ENCODE assay signal across 11 cellular contexts in the genomic region with DNA sequence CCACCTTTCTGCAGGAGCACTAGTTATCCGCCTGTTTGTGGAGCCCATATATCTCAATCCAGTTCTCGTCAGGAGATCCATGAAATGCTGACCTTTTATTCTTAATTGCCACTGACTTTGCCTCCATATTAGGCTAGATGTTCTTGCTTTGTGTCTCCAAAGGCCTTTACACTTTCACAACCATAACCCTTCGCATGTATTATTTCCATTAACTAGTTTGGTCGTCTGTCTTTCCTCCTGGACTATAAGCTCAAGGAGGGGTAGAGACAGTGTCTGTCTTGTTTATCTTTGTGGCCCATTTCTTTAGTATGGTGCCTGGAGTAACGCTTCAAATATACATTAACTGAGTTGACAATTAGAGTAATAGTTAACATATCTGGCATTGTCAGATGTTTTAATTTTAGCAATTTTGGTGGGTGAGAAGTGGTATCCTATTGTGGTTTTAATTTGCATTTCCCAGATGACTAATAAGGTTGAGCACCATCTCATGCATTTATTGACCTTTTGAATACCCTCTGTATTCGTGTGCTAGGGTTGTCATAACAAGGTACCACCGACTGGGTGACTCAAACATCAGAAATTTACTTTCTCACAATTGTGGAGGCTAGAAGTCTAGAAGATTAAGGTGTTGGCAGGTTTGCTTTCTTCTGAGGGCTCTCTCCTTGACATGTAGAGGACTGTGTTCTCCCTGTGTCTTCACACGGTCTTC. TPM values are rescaled to one million over a fixed set of nuclear protein-coding genes. Genes with fewer than 3 reads are reported as not detected.
DNase-seq lines count a peak whose midpoint lies in the region; ATAC-seq and TF ChIP-seq lines count a peak whose summit lies in the region.
"Had no signal": no experiment of that assay in that cellular context is flagged by ENCODE, and none has a peak within 500 bp of the region (broad histone marks: within the 10 kb centered on the region; RNA-seq: fewer than 3 reads in every experiment).

No MANE protein-coding gene starts in this region.

- H3K36me3 Mint-ChIP-seq in CD4-positive, CD25-positive, alpha-beta regulatory T cell, result no peaks in the 10 kb centered on the region
- peaks cover 5% of the 10 kb centered on the region for H3K36me3 Mint-ChIP-seq in activated T-helper 2 cell treated with anti-CD3 and anti-CD28 coated beads, Interferon-gamma antibody, Interleukin-2, Interleukin-4, amounts not matched to agents 10 μg/mL and 5 μg/mL and 100 μg/mL, durations not matched to agents 14 hours and 24 hours and 36 hours (ENCODE audit: low read depth)

- no peaks in the 10 kb centered on the region for H3K27me3 ChIP-seq in CD4-positive, CD25-positive, alpha-beta regulatory T cell (ENCODE audit: control insufficient read depth, insufficient read depth, low read length)
- H3K27me3 ChIP-seq in esophagus squamous epithelium, result no peaks in the 10 kb centered on the region

- no peak overlapping the region for H3K27ac ChIP-seq in CD4-positive, CD25-positive, alpha-beta regulatory T cell (ENCODE audit: insufficient read depth, low read length, poor library complexity, severe bottlenecking)
- H3K27ac ChIP-seq in esophagus squamous epithelium, result no peak overlapping the region
- H3K27ac ChIP-seq: epithelial cell of prostate had no signal

- H3K4me3 Mint-ChIP-seq in CD4-positive, CD25-positive, alpha-beta regulatory T cell, result no peak overlapping the region
- H3K4me3 Mint-ChIP-seq in activated T-helper 2 cell treated with anti-CD3 and anti-CD28 coated beads, Interferon-gamma antibody, Interleukin-2, Interleukin-4, amounts not matched to agents 10 μg/mL and 5 μg/mL and 100 μg/mL, durations not matched to agents 14 hours and 24 hours and 36 hours (ENCODE audit: low read depth), result no peak overlapping the region

- TF ChIP-seq CTCF in esophagus squamous epithelium (IDR thresholded peaks at IDR 0.05), result no peak

- WGBS in esophagus squamous epithelium, 2 donors, result 68 to 71% methylated on average over 8 of the region's 8 CpGs

- no peak overlapping the region for H3K4me3 ChIP-seq in CD4-positive, CD25-positive, alpha-beta regulatory T cell (ENCODE audit: low read depth, low read length)
- H3K4me3 ChIP-seq in esophagus squamous epithelium, result no peak overlapping the region

- no peak overlapping the region for H3K27ac Mint-ChIP-seq in CD4-positive, CD25-positive, alpha-beta regulatory T cell
- H3K27ac Mint-ChIP-seq in activated T-helper 2 cell treated with anti-CD3 and anti-CD28 coated beads, Interferon-gamma antibody, Interleukin-2, Interleukin-4, amounts not matched to agents 10 μg/mL and 5 μg/mL and 100 μg/mL, durations not matched to agents 14 hours and 24 hours and 36 hours, result peak overlapping the region; percentile 78

- H3K9me3 ChIP-seq in CD4-positive, CD25-positive, alpha-beta regulatory T cell (ENCODE audit: control insufficient read depth in 2 of 2, low read length in 2 of 2), result no peaks in the 10 kb centered on the region
- no peaks in the 10 kb centered on the region for H3K9me3 ChIP-seq in esophagus squamous epithelium

- no peaks in the 10 kb centered on the region for H3K4me1 ChIP-seq in CD4-positive, CD25-positive, alpha-beta regulatory T cell (ENCODE audit: control insufficient read depth, insufficient read depth, low read length, poor library complexity, severe bottlenecking)
- no peaks in the 10 kb centered on the region for H3K4me1 ChIP-seq in esophagus squamous epithelium

- peaks cover 0 to 11% (median 7%) of the 10 kb centered on the region in 4 donors for H3K4me1 Mint-ChIP-seq in CD4-positive, CD25-positive, alpha-beta regulatory T cell
- H3K4me1 Mint-ChIP-seq in activated T-helper 2 cell treated with anti-CD3 and anti-CD28 coated beads, Interferon-gamma antibody, Interleukin-2, Interleukin-4, amounts not matched to agents 10 μg/mL and 5 μg/mL and 100 μg/mL, durations not matched to agents 14 hours and 24 hours and 36 hours (ENCODE audit: low read depth), result peaks cover 27% of the 10 kb centered on the region

- H3K27me3 Mint-ChIP-seq in CD4-positive, CD25-positive, alpha-beta regulatory T cell, result no peaks in the 10 kb centered on the region
- H3K27me3 Mint-ChIP-seq in activated T-helper 2 cell treated with anti-CD3 and anti-CD28 coated beads, Interferon-gamma antibody, Interleukin-2, Interleukin-4, amounts not matched to agents 10 μg/mL and 5 μg/mL and 100 μg/mL, durations not matched to agents 14 hours and 24 hours and 36 hours (ENCODE audit: low read depth), result no peaks in the 10 kb centered on the region

- no peaks in the 10 kb centered on the region for H3K36me3 ChIP-seq in CD4-positive, CD25-positive, alpha-beta regulatory T cell (ENCODE audit: control insufficient read depth, insufficient read depth, low read length)
- no peaks in the 10 kb centered on the region for H3K36me3 ChIP-seq in esophagus squamous epithelium

- TF ChIP-seq POLR2A in esophagus squamous epithelium (IDR thresholded peaks at IDR 0.05), result no peak

- H3K9me3 Mint-ChIP-seq in CD4-positive, CD25-positive, alpha-beta regulatory T cell, result peaks cover 0 to 1% (median 0%) of the 10 kb centered on the region in 7 donors
- peaks cover under 1% of the 10 kb centered on the region for H3K9me3 Mint-ChIP-seq in activated T-helper 2 cell treated with anti-CD3 and anti-CD28 coated beads, Interferon-gamma antibody, Interleukin-2, Interleukin-4, amounts not matched to agents 10 μg/mL and 5 μg/mL and 100 μg/mL, durations not matched to agents 14 hours and 24 hours and 36 hours

- intact Hi-C loops in activated T-helper 2 cell treated with anti-CD3 and anti-CD28 coated beads, Interferon-gamma antibody, Interleukin-2, Interleukin-4, amounts not matched to agents 10 μg/mL and 5 μg/mL and 100 μg/mL, durations not matched to agents 14 hours and 24 hours and 36 hours (cut with micrococcal nuclease), result loop anchor here (1.0 kb wide), 3 partner anchors 12 to 22 kb away; no protein-coding TSS in a partner anchor
- intact Hi-C loops in esophagus squamous epithelium (cut with DNase I), result no loop called here

- DNase-seq in CD4-positive, CD25-positive, alpha-beta regulatory T cell, result peak in 1 of 3 donors; percentile 49
- no peak for DNase-seq in activated T-helper 2 cell treated with anti-CD3 and anti-CD28 coated beads, Interferon-gamma antibody, Interleukin-2, Interleukin-4, amounts not matched to agents 10 μg/mL and 5 μg/mL and 100 μg/mL, durations not matched to agents 14 hours and 24 hours and 36 hours (ENCODE audit: low spot score)
- no peak for DNase-seq in HCEC 1CT
- DNase-seq in KG1 (lab: John Stamatoyannopoulos, UW), result no peak
- DNase-seq in NCI-H187 treated with DMSO at 0.1 percent for 48 hours (lab: John Stamatoyannopoulos, UW), result no peak
- no peak for DNase-seq in esophagus squamous epithelium (lab: John Stamatoyannopoulos, UW)
- DNase-seq: activated CD4-positive, alpha-beta T cell treated with anti-CD3 and anti-CD28 coated beads, Interleukin-2, amount 50 U/mL, for 48 hours; Calu3 had no signal

- peak; percentile 58 to 74 for ATAC-seq in CD4-positive, CD25-positive, alpha-beta regulatory T cell (ENCODE audit: low read depth in 2 of 2)
- peak; percentile 88 for ATAC-seq in GM19035 (IDR thresholded peaks at IDR 0.05; ENCODE audit: unreplicated experiment)
- ATAC-seq in HG03064 (IDR thresholded peaks at IDR 0.05; ENCODE audit: low read depth, unreplicated experiment), result peak; percentile 82

RNA-seq across cellular contexts. Expression of a gene that starts 21.7 kb away (rescaled TPM):
- total RNA-seq in CD4-positive, CD25-positive, alpha-beta regulatory T cell, result 43.5 TPM
- 10 to 100 TPM; 11.9 to 20.1 (median 16.4) TPM for polyA plus RNA-seq in CD4-positive, CD25-positive, alpha-beta regulatory T cell
- total RNA-seq in activated T-helper 2 cell treated with anti-CD3 and anti-CD28 coated beads, Interferon-gamma antibody, Interleukin-2, Interleukin-4, amounts not matched to agents 10 μg/mL and 5 μg/mL and 100 μg/mL, durations not matched to agents 14 hours and 24 hours and 36 hours, result 108 TPM in 2 replicates
- total RNA-seq in esophagus squamous epithelium, result 1 to 10 TPM; 1.3 to 7.6 (median 3.5) TPM
- total RNA-seq: Calu3 had no signal
